In the genomic region with DNA sequence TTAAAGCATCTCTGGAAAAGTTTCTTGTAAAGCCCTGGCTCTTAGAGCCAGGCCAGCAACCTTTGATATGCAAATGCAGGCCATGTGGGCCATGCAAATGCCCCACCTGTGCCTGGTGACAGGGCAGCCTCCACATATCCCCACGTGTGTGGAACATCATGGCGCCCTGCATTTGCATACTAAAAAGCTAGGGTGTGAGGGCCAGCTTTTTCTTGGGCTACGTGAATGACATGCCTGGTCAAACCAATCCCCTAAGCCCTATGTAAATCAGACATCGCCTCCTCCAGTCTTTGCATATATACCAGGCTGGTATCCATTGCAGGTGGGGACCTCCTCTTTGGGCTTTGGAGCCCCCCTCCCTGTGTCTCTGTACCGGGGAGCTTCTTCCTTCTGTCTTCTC, we compare ENCODE assay signal across 21 cellular contexts. TPM values are rescaled to one million over a fixed set of nuclear protein-coding genes. Genes with fewer than 3 reads are reported as not detected.
"Had no signal": no experiment of that assay in that cellular context is flagged by ENCODE, and none has a peak within 500 bp of the region (broad histone marks: within the 10 kb centered on the region; RNA-seq: fewer than 3 reads in every experiment).

No MANE protein-coding gene starts in this region.

- H3K4me3 Mint-ChIP-seq: activated CD8-positive, alpha-beta T cell treated with anti-CD3 and anti-CD28 coated beads, Interleukin-2, amount 10 ng/mL, durations not matched to agents 7 days and 5 days; activated naive CD8-positive, alpha-beta T cell; activated T-cell treated with anti-CD3 and anti-CD28 coated beads, Interleukin-2, amount 50 U/mL, for 72 hours; central memory CD8-positive, alpha-beta T cell; naive thymus-derived CD8-positive, alpha-beta T cell; T-helper 17 cell had no signal

- ATAC-seq: activated CD8-positive, alpha-beta T cell treated with anti-CD3 and anti-CD28 coated beads, Interleukin-2, amount 10 ng/mL, durations not matched to agents 7 days and 5 days; activated T-cell treated with anti-CD3 and anti-CD28 coated beads, Interleukin-2, amount 50 U/mL, for 72 hours; foreskin keratinocyte; naive thymus-derived CD8-positive, alpha-beta T cell; right cardiac atrium; stimulated activated naive CD8-positive, alpha-beta T cell treated with anti-CD3 and anti-CD28 coated beads, Interleukin-15, Interleukin-2, amounts not matched to agents 100 U/mL and 50 U/mL, for 24 hours; T-helper 17 cell had no signal

- H3K27ac Mint-ChIP-seq: activated CD8-positive, alpha-beta T cell treated with anti-CD3 and anti-CD28 coated beads, Interleukin-2, amount 10 ng/mL, durations not matched to agents 7 days and 5 days; activated naive CD8-positive, alpha-beta T cell; activated T-cell treated with anti-CD3 and anti-CD28 coated beads, Interleukin-2, amount 50 U/mL, for 72 hours; naive thymus-derived CD8-positive, alpha-beta T cell; progenitor cell of endocrine pancreas; T-helper 17 cell had no signal

- DNase-seq: activated CD4-positive, alpha-beta T cell treated with anti-CD3 and anti-CD28 coated beads for 48 hours; activated CD8-positive, alpha-beta memory T cell treated with anti-CD3 and anti-CD28 coated beads, Interleukin-2, amount 50 U/mL, for 4 hours; activated CD8-positive, alpha-beta T cell treated with anti-CD3 and anti-CD28 coated beads, Interleukin-2, amount 10 ng/mL, durations not matched to agents 7 days and 5 days; activated gamma-delta T cell treated with Interleukin-2 at 50 U/mL for 16 hours; activated T-cell treated with anti-CD3 and anti-CD28 coated beads, Interleukin-2, amount 50 U/mL, for 72 hours; amniotic stem cell; cortex of kidney; effector CD8-positive, alpha-beta T cell; foreskin keratinocyte; left ventricle myocardium inferior; naive thymus-derived CD8-positive, alpha-beta T cell; occipital lobe; right cardiac atrium; stimulated activated naive CD8-positive, alpha-beta T cell treated with anti-CD3 and anti-CD28 coated beads, Interleukin-15, Interleukin-2, amounts not matched to agents 100 U/mL and 50 U/mL, for 24 hours; T-helper 17 cell; transverse colon had no signal

- H3K36me3 ChIP-seq: left ventricle myocardium inferior, transverse colon, vagina had no signal

- H3K9me3 ChIP-seq: left ventricle myocardium inferior, transverse colon, vagina had no signal

- H3K27ac ChIP-seq: foreskin keratinocyte, left ventricle myocardium inferior, skin epidermis, transverse colon, vagina had no signal

- H3K4me3 ChIP-seq: left ventricle myocardium inferior, skin epidermis, transverse colon, vagina had no signal

- H3K27me3 ChIP-seq: foreskin keratinocyte, vagina had no signal

- H3K4me1 ChIP-seq: transverse colon had no signal

- H3K4me1 Mint-ChIP-seq: central memory CD8-positive, alpha-beta T cell; T-helper 17 cell had no signal

- H3K9me3 Mint-ChIP-seq: activated T-cell treated with anti-CD3 and anti-CD28 coated beads, Interleukin-2, amount 50 U/mL, for 72 hours; central memory CD8-positive, alpha-beta T cell; naive thymus-derived CD8-positive, alpha-beta T cell had no signal

- H3K36me3 Mint-ChIP-seq: activated naive CD8-positive, alpha-beta T cell had no signal

- H3K27me3 Mint-ChIP-seq: progenitor cell of endocrine pancreas had no signal

RNA-seq across cellular contexts. Expression of gene CSRP2, which starts 6.4 kb away (rescaled TPM):
- total RNA-seq: naive thymus-derived CD8-positive, alpha-beta T cell; T-helper 17 cell had no signal
